ENCODE assay signal across 19 cellular contexts in the genomic region with DNA sequence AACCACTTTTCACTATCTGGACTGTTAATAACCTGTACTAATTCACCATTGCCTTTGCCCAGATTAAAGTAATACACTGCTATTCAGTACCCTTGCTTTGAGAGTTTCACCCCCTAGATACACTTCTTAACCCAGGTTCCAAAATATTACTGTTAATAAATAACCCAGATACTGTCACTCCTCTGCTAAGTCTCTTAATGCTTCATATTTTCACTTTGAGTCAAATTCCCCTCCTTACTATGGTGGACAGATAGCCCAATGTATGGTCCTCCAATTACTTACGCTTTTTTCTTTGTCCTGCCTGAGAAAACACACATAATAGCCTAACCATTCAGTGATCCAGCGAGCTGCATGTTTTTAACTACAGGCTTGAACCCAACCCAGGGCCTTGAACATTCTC.
DNase-seq lines count a peak whose midpoint lies in the region; ATAC-seq and TF ChIP-seq lines count a peak whose summit lies in the region.
"Had no signal": no experiment of that assay in that cellular context is flagged by ENCODE, and none has a peak within 500 bp of the region (broad histone marks: within the 10 kb centered on the region; RNA-seq: fewer than 3 reads in every experiment).

No MANE protein-coding gene starts in this region.

- no peak for TF ChIP-seq POLR2A in gastrocnemius medialis (IDR thresholded peaks at IDR 0.05)

- no peak overlapping the region for H4K91ac ChIP-seq in neuronal stem cell (ENCODE audit: low read depth, low read length, poor library complexity)

- no peak overlapping the region for H4K8ac ChIP-seq in neuronal stem cell (ENCODE audit: low read depth, low read length)

- ATAC-seq in GM18870 (IDR thresholded peaks at IDR 0.05; ENCODE audit: unreplicated experiment) (peak; percentile 73), GM18909 (IDR thresholded peaks at IDR 0.05; ENCODE audit: poor library complexity, unreplicated experiment) (peak; percentile 57), HG03432 (IDR thresholded peaks at IDR 0.05; ENCODE audit: unreplicated experiment) (peak; percentile 79), gastrocnemius medialis (no peak)

- no peak overlapping the region for H3K23ac ChIP-seq in neuronal stem cell (ENCODE audit: low read depth, low read length, poor library complexity)

- H3K4me3 ChIP-seq in neuronal stem cell (ENCODE audit: low read length in 2 of 2), result no peak overlapping the region
- no peak overlapping the region for H3K4me3 ChIP-seq in GM23248
- no peak overlapping the region for H3K4me3 ChIP-seq in gastrocnemius medialis
- no peak overlapping the region for H3K4me3 ChIP-seq in hepatocyte
- H3K4me3 ChIP-seq: BLaER1 had no signal

- no peak for TF ChIP-seq CTCF in gastrocnemius medialis (IDR thresholded peaks at IDR 0.05 in 4 of 5, conservative IDR thresholded peaks at IDR 0.05 in 1 of 5)
- TF ChIP-seq CTCF in hepatocyte (IDR thresholded peaks at IDR 0.05; ENCODE audit: poor library complexity), result no peak

- no peaks in the 10 kb centered on the region for H4K20me1 ChIP-seq in GM23248 (ENCODE audit: insufficient read depth)
- H4K20me1 ChIP-seq in hepatocyte (ENCODE audit: insufficient read depth, poor library complexity, severe bottlenecking), result no peaks in the 10 kb centered on the region
- H4K20me1 ChIP-seq: BLaER1 had no signal

- no peak overlapping the region for H3K4ac ChIP-seq in neuronal stem cell (ENCODE audit: low read length)

- H2AFZ ChIP-seq in neuronal stem cell (ENCODE audit: low read length), result peak overlapping the region; percentile 25
- H2AFZ ChIP-seq in GM23248, result no peak overlapping the region
- H2AFZ ChIP-seq in hepatocyte, result no peak overlapping the region

- H2BK12ac ChIP-seq in neuronal stem cell (ENCODE audit: low read length), result no peak overlapping the region

- no peak overlapping the region for H3K14ac ChIP-seq in neuronal stem cell (ENCODE audit: low read length)

- H3K36me3 ChIP-seq in neuronal stem cell (replicated peaks in 1 of 2; ENCODE audit: control insufficient read depth in 2 of 2, insufficient read depth in 2 of 2, low read length in 2 of 2) (no peaks in the 10 kb centered on the region), GM23248 (ENCODE audit: low read depth) (no peaks in the 10 kb centered on the region), gastrocnemius medialis (no peaks in the 10 kb centered on the region), hepatocyte (replicated peaks; ENCODE audit: insufficient read depth, low read depth) (no peaks in the 10 kb centered on the region)
- H3K36me3 ChIP-seq: BE2C, BLaER1 had no signal

- H3K9me2 ChIP-seq in GM23248 (ENCODE audit: insufficient read depth), result 0 out of 2 replicates have a peak, but pooled peaks cover 5% of the 10 kb centered on the region
- H3K9me2 ChIP-seq in hepatocyte (replicated peaks; ENCODE audit: insufficient read depth), result no peaks in the 10 kb centered on the region

- H3K27ac ChIP-seq in neuronal stem cell (replicated peaks; ENCODE audit: low read length), result no peak overlapping the region
- no peak overlapping the region for H3K27ac ChIP-seq in GM23248
- no peak overlapping the region for H3K27ac ChIP-seq in gastrocnemius medialis
- H3K27ac ChIP-seq in hepatocyte, result no peak overlapping the region
- H3K27ac ChIP-seq: BLaER1 had no signal

- no peaks in the 10 kb centered on the region for H3F3A ChIP-seq in GM23248 (ENCODE audit: insufficient read depth)

- H3K4me1 ChIP-seq in neuronal stem cell (ENCODE audit: control insufficient read depth in 2 of 2, insufficient read depth in 1 of 2, low read depth in 1 of 2, low read length in 2 of 2) (no peaks in the 10 kb centered on the region), GM23248 (ENCODE audit: insufficient read depth) (no peaks in the 10 kb centered on the region), gastrocnemius medialis (no peaks in the 10 kb centered on the region), hepatocyte (ENCODE audit: insufficient read depth) (no peaks in the 10 kb centered on the region)
- H3K4me1 ChIP-seq: BE2C, BLaER1 had no signal

- H3K79me2 ChIP-seq in GM23248 (ENCODE audit: insufficient read depth), result no peaks in the 10 kb centered on the region
- no peaks in the 10 kb centered on the region for H3K79me2 ChIP-seq in hepatocyte

- no peak overlapping the region for H3K4me2 ChIP-seq in neuronal stem cell (ENCODE audit: insufficient read depth, low read length, poor library complexity, severe bottlenecking)
- no peak overlapping the region for H3K4me2 ChIP-seq in GM23248 (ENCODE audit: unreplicated experiment)
- no peak overlapping the region for H3K4me2 ChIP-seq in hepatocyte
- H3K4me2 ChIP-seq: BLaER1 had no signal

- H2BK15ac ChIP-seq in neuronal stem cell (ENCODE audit: low read length), result no peak overlapping the region

- no peak overlapping the region for H3K18ac ChIP-seq in neuronal stem cell (ENCODE audit: low read length)

- H3K79me1 ChIP-seq in neuronal stem cell (ENCODE audit: low read depth, low read length), result no peaks in the 10 kb centered on the region

- DNase-seq in neuronal stem cell (ENCODE audit: low spot score) (no peak), Kasumi-1 (lab: John Stamatoyannopoulos, UW) (no peak), GM23248 (no peak), gastrocnemius medialis (no peak), hepatocyte (ENCODE audit: low spot score) (no peak)
- DNase-seq: 8988T; ACHN; BE2C; C1 segment of cervical spinal cord; CD4-positive, alpha-beta memory T cell; CD4-positive, CD25-positive, alpha-beta regulatory T cell; CD8-positive, alpha-beta memory T cell; COR-L47; DMS79 treated with DMSO at 0.1 percent for 48 hours; GF-D8 had no signal

- intact Hi-C loops in gastrocnemius medialis (cut with DNase I; ENCODE audit: low total_unique reads), result no loop called here

- H3K9me3 ChIP-seq in neuronal stem cell (replicated peaks in 1 of 2; ENCODE audit: control insufficient read depth in 2 of 2, insufficient read depth in 1 of 2, low read depth in 1 of 2, low read length in 2 of 2), result no peaks in the 10 kb centered on the region
- no peaks in the 10 kb centered on the region for H3K9me3 ChIP-seq in GM23248 (ENCODE audit: low read depth)
- no peaks in the 10 kb centered on the region for H3K9me3 ChIP-seq in gastrocnemius medialis
- no peaks in the 10 kb centered on the region for H3K9me3 ChIP-seq in hepatocyte (ENCODE audit: low read depth)
- H3K9me3 ChIP-seq: BE2C, BLaER1 had no signal

- no peaks in the 10 kb centered on the region for H3K27me3 ChIP-seq in neuronal stem cell (ENCODE audit: control insufficient read depth in 3 of 3, insufficient read depth in 3 of 3, low read depth in 1 of 3, low read length in 3 of 3)
- no peaks in the 10 kb centered on the region for H3K27me3 ChIP-seq in GM23248 (replicated peaks; ENCODE audit: insufficient read depth)
- no peaks in the 10 kb centered on the region for H3K27me3 ChIP-seq in gastrocnemius medialis
- no peaks in the 10 kb centered on the region for H3K27me3 ChIP-seq in hepatocyte
- H3K27me3 ChIP-seq: BE2C, BLaER1 had no signal

- H3K9ac ChIP-seq in neuronal stem cell (ENCODE audit: low read depth, low read length, poor library complexity) (no peak overlapping the region), GM23248 (no peak overlapping the region)
- H3K9ac ChIP-seq: BLaER1 had no signal

- H2BK5ac ChIP-seq in neuronal stem cell (ENCODE audit: low read length), result no peak overlapping the region

- no CpG with 5 or more reads among the region's 2 CpGs for WGBS in neuronal stem cell (ENCODE audit: extremely low coverage in 2 of 2, insufficient read length in 2 of 2, insufficient replicate concordance in 1 of 2), 2 donors
- 80 to 94% methylated on average over 2 of the region's 2 CpGs for WGBS in GM23248 (ENCODE audit: low coverage in 1 of 2, low lambda C conversion rate in 2 of 2, missing lambda C conversion rate in 2 of 2), 2 experiments
- WGBS in hepatocyte (ENCODE audit: low lambda C conversion rate, missing lambda C conversion rate), result 96% methylated on average over 2 of the region's 2 CpGs

- H2BK120ac ChIP-seq in neuronal stem cell (ENCODE audit: low read depth, low read length), result no peak overlapping the region

- no peak overlapping the region for H2AK5ac ChIP-seq in neuronal stem cell (ENCODE audit: low read depth, low read length)

- in situ Hi-C loops in GM23248 (cut with MboI) (no loop called here), gastrocnemius medialis (cut with MboI; ENCODE audit: low sequenced_read_pairs in 4 of 4) (no loop called here)

Comparison
In these comparisons a context has a peak if more than half of its experiments do, and no peak if none do; other contexts are left out.
1. ATAC-seq: peak in GM18870 (single experiment), GM18909 (single experiment) and HG03432 (single experiment); none in gastrocnemius medialis (0 of 2).